ENCODE assay signal across 17 cellular contexts in the genomic region with DNA sequence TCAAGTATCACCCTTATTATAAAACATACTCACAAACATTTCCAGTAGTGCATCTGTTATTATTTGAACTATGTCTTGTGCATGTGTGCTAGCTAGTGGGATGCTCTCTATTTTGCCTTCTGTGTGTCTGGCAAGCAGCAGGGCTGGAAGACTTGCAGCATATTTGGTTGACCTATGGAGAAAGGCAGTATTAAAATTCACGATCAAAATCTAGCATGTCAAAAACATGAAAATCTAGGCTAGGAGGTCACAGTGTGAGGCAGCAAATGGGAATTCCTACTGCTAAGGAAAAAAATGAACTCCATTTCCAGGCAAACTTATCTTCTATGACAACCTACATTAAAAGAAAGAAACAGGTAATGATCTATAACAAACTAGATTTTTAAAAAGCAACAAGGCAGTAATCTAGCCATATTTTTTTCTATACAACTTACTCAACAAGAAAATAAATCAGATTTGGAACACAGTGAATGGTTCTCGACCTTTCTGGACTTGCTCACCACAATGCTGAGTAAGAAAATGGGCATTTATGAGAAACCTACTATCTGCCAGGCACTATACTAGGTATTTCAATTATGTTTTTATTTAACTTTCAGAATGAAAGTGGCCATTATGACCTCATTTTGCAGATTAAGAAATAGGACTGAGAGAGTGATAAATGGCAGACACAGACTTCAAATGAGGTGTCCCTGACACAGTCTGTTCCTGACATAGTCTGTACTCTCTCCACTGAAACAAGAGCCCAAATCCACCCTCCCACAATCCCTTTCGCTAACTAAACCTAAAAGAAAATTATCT.
DNase-seq lines count a peak whose midpoint lies in the region; ATAC-seq and TF ChIP-seq lines count a peak whose summit lies in the region.
"Had no signal": no experiment of that assay in that cellular context is flagged by ENCODE, and none has a peak within 500 bp of the region (broad histone marks: within the 10 kb centered on the region; RNA-seq: fewer than 3 reads in every experiment).

No MANE protein-coding gene starts in this region.

- peak overlapping the region; percentile 81 for H3K27ac ChIP-seq in osteoblast (ENCODE audit: low read depth, low read length)
- H3K27ac ChIP-seq: SJCRH30, VCaP had no signal

- DNase-seq in Daoy (ENCODE audit: low read depth) (peak; percentile 60), MG63 (peak; percentile 7), epithelial cell of esophagus (ENCODE audit: low read depth) (peak; percentile 32), osteoblast (ENCODE audit: insufficient read length, low spot score, missing footprints) (peak; percentile 27), ureter (ENCODE audit: low spot score) (no peak), T-helper 17 cell (no peak)
- DNase-seq: activated T-cell treated with anti-CD3 and anti-CD28 coated beads, Interleukin-2, amount 50 U/mL, for 4 hours; CD4-positive, alpha-beta T cell; KBM-7; mucosa of descending colon; NCI-H1694; NCI-H82; SJCRH30 had no signal

- ATAC-seq in T-helper 17 cell (no peak), GM21360 (IDR thresholded peaks at IDR 0.05; ENCODE audit: unreplicated experiment) (no peak), GM18873 (IDR thresholded peaks at IDR 0.05; ENCODE audit: low FRiP score, unreplicated experiment) (no peak)
- ATAC-seq: activated T-cell treated with anti-CD3 and anti-CD28 coated beads, Interleukin-2, amount 50 U/mL, for 4 hours; mucosa of descending colon had no signal

- no peaks in the 10 kb centered on the region for H3K36me3 ChIP-seq in MG63
- no peaks in the 10 kb centered on the region for H3K36me3 ChIP-seq in osteoblast (ENCODE audit: insufficient read depth, low read length)
- H3K36me3 ChIP-seq: SJCRH30 had no signal

- peaks cover 45% of the 10 kb centered on the region for H3K4me1 ChIP-seq in osteoblast (ENCODE audit: insufficient read depth, low read length)

- H3K27me3 Mint-ChIP-seq in T-helper 17 cell: no peaks in the 10 kb centered on the region
- H3K27me3 Mint-ChIP-seq: CD4-positive, alpha-beta T cell; stimulated activated naive CD8-positive, alpha-beta T cell treated with anti-CD3 and anti-CD28 coated beads, Interleukin-15, Interleukin-2, amounts not matched to agents 100 ng/mL and 50 ng/mL, for 24 hours had no signal

- H3K27ac Mint-ChIP-seq in T-helper 17 cell: no peak overlapping the region
- H3K27ac Mint-ChIP-seq: CD4-positive, alpha-beta T cell; stimulated activated naive CD8-positive, alpha-beta T cell treated with anti-CD3 and anti-CD28 coated beads, Interleukin-15, Interleukin-2, amounts not matched to agents 100 ng/mL and 50 ng/mL, for 24 hours had no signal

- H3K9me3 ChIP-seq in MG63 (peaks cover 1% of the 10 kb centered on the region), osteoblast (ENCODE audit: low read depth, low read length) (no peaks in the 10 kb centered on the region), T-helper 17 cell (ENCODE audit: control insufficient read depth, low read length, poor library complexity, severe bottlenecking) (no peaks in the 10 kb centered on the region)
- H3K9me3 ChIP-seq: mucosa of descending colon, SJCRH30 had no signal

- H4K20me1 ChIP-seq in osteoblast (ENCODE audit: insufficient read depth, low read length): no peaks in the 10 kb centered on the region

- H3K27me3 ChIP-seq in MG63 (no peaks in the 10 kb centered on the region), osteoblast (ENCODE audit: insufficient read depth, low read length) (no peaks in the 10 kb centered on the region)
- H3K27me3 ChIP-seq: SJCRH30 had no signal

- no peak overlapping the region for H3K4me3 ChIP-seq in MG63
- no peak overlapping the region for H3K4me3 ChIP-seq in epithelial cell of esophagus (ENCODE audit: low read length)
- H3K4me3 ChIP-seq in osteoblast (ENCODE audit: insufficient read depth, low read length): no peak overlapping the region
- H3K4me3 ChIP-seq: mucosa of descending colon, SJCRH30 had no signal

- no peak for TF ChIP-seq CTCF in epithelial cell of esophagus (IDR thresholded peaks at IDR 0.05; ENCODE audit: insufficient read depth, low read depth, low read length, missing control alignments)
- TF ChIP-seq CTCF in osteoblast (IDR thresholded peaks at IDR 0.05; ENCODE audit: extremely low read depth, low read depth, low read length): no peak

- no peaks in the 10 kb centered on the region for H3K79me2 ChIP-seq in osteoblast (ENCODE audit: insufficient read depth, low read length)

- peak overlapping the region; percentile 49 for H3K4me2 ChIP-seq in osteoblast (ENCODE audit: insufficient read depth, low read length)

- peak overlapping the region; percentile 57 for H2AFZ ChIP-seq in osteoblast (ENCODE audit: low read length)

- H3K36me3 Mint-ChIP-seq in T-helper 17 cell (ENCODE audit: low read depth): peaks cover 3% of the 10 kb centered on the region

- H3K4me1 Mint-ChIP-seq in T-helper 17 cell: no peaks in the 10 kb centered on the region

- H3K4me3 Mint-ChIP-seq in T-helper 17 cell: no peak overlapping the region
- H3K4me3 Mint-ChIP-seq: activated T-cell treated with anti-CD3 and anti-CD28 coated beads, Interleukin-2, amount 50 U/mL, for 4 hours; CD4-positive, alpha-beta T cell; stimulated activated naive CD8-positive, alpha-beta T cell treated with anti-CD3 and anti-CD28 coated beads, Interleukin-15, Interleukin-2, amounts not matched to agents 100 ng/mL and 50 ng/mL, for 24 hours had no signal

Comparison
In these comparisons a context has a peak if more than half of its experiments do, and no peak if none do; other contexts are left out.
1. DNase-seq: peak in Daoy (single experiment), MG63 (single experiment), epithelial cell of esophagus (single experiment) and osteoblast (single experiment); none in ureter (single experiment) and T-helper 17 cell (0 of 3).